1 cellular context compared by ENCODE assay signal in the genomic region with DNA sequence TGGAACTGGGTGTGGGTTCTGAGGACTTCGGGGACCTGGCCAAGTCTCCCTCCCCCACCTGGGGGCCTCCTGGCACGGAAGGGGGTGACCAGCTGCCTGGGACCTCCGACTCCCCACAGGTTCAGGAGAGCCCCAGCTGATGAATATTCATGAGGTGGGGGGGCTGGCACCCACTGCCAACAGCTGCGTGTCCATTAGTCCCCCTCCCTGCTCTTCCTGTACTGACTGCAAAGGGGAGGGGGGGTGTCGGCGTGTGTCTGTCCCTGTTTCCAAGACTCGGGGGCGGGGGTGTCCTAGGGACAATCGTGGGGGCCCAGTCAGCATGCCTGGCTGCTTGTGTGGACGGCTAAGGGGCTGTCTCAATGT.
A peak's percentile ranks its signal among the peaks of the same experiment; 100 is the strongest.
TF ChIP-seq lines count a peak whose summit lies in the region.

No MANE protein-coding gene starts in this region.

TF ChIP-seq in HEK293, 187 proteins besides CTCF, POLR2A, EP300 and RAD21 (continued from another document):
- TF ChIP-seq HIC1 (tag by site-specific recombination; IDR thresholded peaks at IDR 0.05) (no peak), ZNF324 (tag by site-specific recombination; IDR thresholded peaks at IDR 0.05) (no peak), ZNF341 (tag by site-specific recombination; IDR thresholded peaks at IDR 0.05; ENCODE audit: low read depth) (peak; percentile 75), ZNF140 (tag by site-specific recombination; IDR thresholded peaks at IDR 0.05) (no peak), ZNF518A (tag by site-specific recombination; conservative IDR thresholded peaks at IDR 0.05; ENCODE audit: low read depth) (no peak), ZNF596 (tag by site-specific recombination; IDR thresholded peaks at IDR 0.05) (no peak)
